8 cellular contexts compared by ENCODE assay signal in the genomic region with DNA sequence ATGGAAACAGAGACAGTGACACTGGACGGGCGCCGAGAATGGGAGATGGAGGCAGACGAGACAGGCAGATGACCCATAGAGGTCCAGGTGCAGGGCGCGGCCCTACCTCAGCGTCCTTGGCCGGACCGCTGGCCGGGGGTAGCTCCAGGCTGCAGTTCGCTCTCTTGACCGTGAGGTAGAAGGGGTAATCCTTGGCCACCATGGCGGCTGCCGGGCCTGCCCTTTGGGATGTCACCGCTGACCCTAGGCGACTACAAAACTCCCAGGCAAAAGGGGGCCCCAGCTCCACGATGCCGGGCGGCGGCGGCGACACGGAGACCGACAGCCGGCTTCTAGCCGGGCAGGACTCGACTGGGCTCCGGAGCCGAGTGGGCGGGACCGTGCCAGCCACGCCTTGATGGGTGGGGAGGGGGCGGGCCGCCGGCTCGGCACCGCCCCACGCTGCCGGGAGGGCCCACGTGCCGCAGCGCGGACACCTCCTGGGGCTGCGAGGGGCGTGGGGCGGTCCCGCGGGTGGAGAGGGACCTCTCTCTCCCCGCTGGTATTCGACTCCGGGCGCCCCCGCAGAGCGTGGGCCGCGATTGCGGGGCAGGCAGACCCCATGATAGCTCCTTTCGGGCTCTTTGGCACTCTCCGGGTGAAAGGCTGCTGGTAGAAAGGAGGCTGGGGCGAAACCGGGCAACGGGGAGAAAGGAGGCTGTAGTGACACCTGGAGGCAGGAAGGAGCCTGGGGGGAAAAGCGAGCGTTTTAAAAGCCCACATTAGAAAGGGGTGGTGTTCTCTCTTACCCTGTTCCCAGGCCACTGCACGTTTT. TPM values are rescaled to one million over a fixed set of nuclear protein-coding genes. Genes with fewer than 3 reads are reported as not detected.
DNase-seq lines count a peak whose midpoint lies in the region; ATAC-seq and TF ChIP-seq lines count a peak whose summit lies in the region.

A gene with protein sequence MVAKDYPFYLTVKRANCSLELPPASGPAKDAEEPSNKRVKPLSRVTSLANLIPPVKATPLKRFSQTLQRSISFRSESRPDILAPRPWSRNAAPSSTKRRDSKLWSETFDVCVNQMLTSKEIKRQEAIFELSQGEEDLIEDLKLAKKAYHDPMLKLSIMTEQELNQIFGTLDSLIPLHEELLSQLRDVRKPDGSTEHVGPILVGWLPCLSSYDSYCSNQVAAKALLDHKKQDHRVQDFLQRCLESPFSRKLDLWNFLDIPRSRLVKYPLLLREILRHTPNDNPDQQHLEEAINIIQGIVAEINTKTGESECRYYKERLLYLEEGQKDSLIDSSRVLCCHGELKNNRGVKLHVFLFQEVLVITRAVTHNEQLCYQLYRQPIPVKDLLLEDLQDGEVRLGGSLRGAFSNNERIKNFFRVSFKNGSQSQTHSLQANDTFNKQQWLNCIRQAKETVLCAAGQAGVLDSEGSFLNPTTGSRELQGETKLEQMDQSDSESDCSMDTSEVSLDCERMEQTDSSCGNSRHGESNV (minus strand): TSS at position 353 of the 814 bp plus-strand sequence. CDS start 151 bp downstream, at position 202.

- peak in 1 of 2 donors; percentile 32 for TF ChIP-seq CTCF in left lung (IDR thresholded peaks at IDR 0.05)

- peak; percentile 75 for ATAC-seq in GM18858 (IDR thresholded peaks at IDR 0.05; ENCODE audit: unreplicated experiment)
- peak; percentile 81 for ATAC-seq in HG03095 (IDR thresholded peaks at IDR 0.05; ENCODE audit: unreplicated experiment)
- peak; percentile 95 for ATAC-seq in left lung

- H3K9me3 ChIP-seq in left lung, result no peaks in the 10 kb centered on the region

- DNase-seq in ACHN, result peak; percentile 72
- peak; percentile 55 for DNase-seq in NCI-H460 (ENCODE audit: extremely low read depth, low read depth)
- peak; percentile 84 for DNase-seq in activated CD4-positive, alpha-beta T cell treated with anti-CD3 and anti-CD28 coated beads, Interleukin-2, amount 50 U/mL, for 1 hour
- DNase-seq in dedifferentiated amniotic fluid mesenchymal stem cell (ENCODE audit: extremely low spot score), result peak; percentile 38
- peak; percentile 91 to 98 for DNase-seq in left lung
- peak; percentile 87 for DNase-seq in stimulated activated CD4-positive, alpha-beta T cell treated with anti-CD3 and anti-CD28 coated beads, Interleukin-4, amount 100 ng/mL, for 1 hour

- intact Hi-C loops in left lung (cut with DNase I), result loop anchor here in 1 of 2 donors (5.0 kb wide), 1 partner anchor 180 kb away; no protein-coding TSS in a partner anchor

- peak within 1 kb of the TSS; percentile 58 to 75 for H3K27ac ChIP-seq in left lung

- no peaks in the 10 kb centered on the region for H3K27me3 ChIP-seq in left lung

- H3K36me3 ChIP-seq in left lung, result no peaks in the 10 kb centered on the region

- peaks cover 11 to 50% of the 10 kb centered on the region in 2 donors for H3K4me1 ChIP-seq in left lung

- in situ Hi-C loops in ACHN (cut with HindIII; ENCODE audit: low pct_ligation_motif_present, low pct_unique_long_range_greater_than_20kb, low sequenced_read_pairs), result no loop called here

- H3K4me3 ChIP-seq in left lung, result peak within 1 kb of the TSS; percentile 70 to 85

RNA-seq across cellular contexts. Expression of the gene that starts here (rescaled TPM):
- total RNA-seq in NCI-H460 (2014; rRNA removed; shearing (Covaris generic)), result 1.1 and 1.8 TPM in 2 replicates
- 1.2 and 1.7 TPM in 2 replicates for polyA plus RNA-seq in NCI-H460 (2014; cell fraction: nucleus; rRNA removed)
- 10 to 100 TPM; 24.1 to 34.1 TPM for total RNA-seq in left lung

Comparison
In these comparisons a context has a peak if more than half of its experiments do, and no peak if none do; other contexts are left out.
1. Peak in every context shown above with its lines: DNase-seq, ATAC-seq, H3K4me3 ChIP-seq and H3K27ac ChIP-seq.
2. DNase-seq: peak in every context shown above with its lines; median percentile 94 in left lung; 87 in stimulated activated CD4-positive, alpha-beta T cell treated with anti-CD3 and anti-CD28 coated beads, Interleukin-4, amount 100 ng/mL, for 1 hour; 84 in activated CD4-positive, alpha-beta T cell treated with anti-CD3 and anti-CD28 coated beads, Interleukin-2, amount 50 U/mL, for 1 hour; 72 in ACHN; 55 in NCI-H460; 38 in dedifferentiated amniotic fluid mesenchymal stem cell.